4 cellular contexts compared by ENCODE assay signal in genomic region chr15:21018176-21018575, GRCh38.
DNase-seq lines count a peak whose midpoint lies in the region; ATAC-seq lines count a peak whose summit lies in the region.
"Not testable (repeated sequence)": the region's sequence is repeated elsewhere in the genome, so short reads cannot be mapped to it uniquely, and the experiment has no call there.

No MANE protein-coding gene starts in this region.

- WGBS in right cardiac atrium = 83% methylated on average over 8 of the region's 11 CpGs

- not testable (repeated sequence) for H3K36me3 Mint-ChIP-seq in stimulated activated memory B cell treated with anti-CD40 and anti-IgM and Interleukin-4, amounts not matched to agents 10 μg/mL and 1 μg/mL and 100 μg/mL, for 72 hours

- not testable (repeated sequence) for H3K9ac ChIP-seq in adipocyte (ENCODE audit: low read length)

- H3K27me3 ChIP-seq in adipocyte (replicated peaks; ENCODE audit: control insufficient read depth, insufficient read depth, low read length); right cardiac atrium (ENCODE audit: control insufficient read depth, insufficient read depth): not testable (repeated sequence)

- not testable (repeated sequence) for H3K27me3 Mint-ChIP-seq in stimulated activated memory B cell treated with anti-CD40 and anti-IgM and Interleukin-4, amounts not matched to agents 10 μg/mL and 1 μg/mL and 100 μg/mL, for 72 hours

- not testable (repeated sequence) for H3K27ac ChIP-seq in right cardiac atrium (ENCODE audit: low read length)

- H3K9me3 ChIP-seq in adipocyte (ENCODE audit: control insufficient read depth, low read length); right cardiac atrium (ENCODE audit: control insufficient read depth, low read length): not testable (repeated sequence)

- not testable (repeated sequence) for ATAC-seq in right cardiac atrium
- peak; percentile 20 for ATAC-seq in stimulated activated memory B cell treated with anti-CD40 and anti-IgM and Interleukin-4, amounts not matched to agents 10 μg/mL and 1 μg/mL and 100 μg/mL, for 72 hours

- H3K27ac Mint-ChIP-seq in stimulated activated memory B cell treated with anti-CD40 and anti-IgM and Interleukin-4, amounts not matched to agents 10 μg/mL and 1 μg/mL and 100 μg/mL, for 72 hours = not testable (repeated sequence)

- not testable (repeated sequence) for H3K4me1 ChIP-seq in adipocyte (ENCODE audit: control insufficient read depth, insufficient read depth, low read length); right cardiac atrium (ENCODE audit: control insufficient read depth, insufficient read depth, low read length)

- not testable (repeated sequence) for H3K9me3 Mint-ChIP-seq in stimulated activated memory B cell treated with anti-CD40 and anti-IgM and Interleukin-4, amounts not matched to agents 10 μg/mL and 1 μg/mL and 100 μg/mL, for 72 hours

- H3K4me3 ChIP-seq in adipocyte (ENCODE audit: low read length); right cardiac atrium (ENCODE audit: low read length): not testable (repeated sequence)

- H3K4me3 Mint-ChIP-seq in stimulated activated memory B cell treated with anti-CD40 and anti-IgM and Interleukin-4, amounts not matched to agents 10 μg/mL and 1 μg/mL and 100 μg/mL, for 72 hours = not testable (repeated sequence)

- H3K36me3 ChIP-seq in adipocyte (ENCODE audit: control insufficient read depth, insufficient read depth, low read length, severe bottlenecking) = not testable (repeated sequence)

- peak; percentile 0 for DNase-seq in adipocyte (ENCODE audit: low read depth)
- peak in 2 of 3 donors; percentile 29 to 31 for DNase-seq in right cardiac atrium
- DNase-seq in posterior vena cava (ENCODE audit: low spot score) = peak; percentile 45

- intact Hi-C loops in right cardiac atrium (cut with DNase I); posterior vena cava (cut with DNase I): not testable (repeated sequence)

- not testable (repeated sequence) for H3K4me1 Mint-ChIP-seq in stimulated activated memory B cell treated with anti-CD40 and anti-IgM and Interleukin-4, amounts not matched to agents 10 μg/mL and 1 μg/mL and 100 μg/mL, for 72 hours
